ENCODE assay signal across 8 cellular contexts in genomic region chr5:56908942-56909293, GRCh38. TPM values are rescaled to one million over a fixed set of nuclear protein-coding genes. Genes with fewer than 3 reads are reported as not detected.
DNase-seq lines count a peak whose midpoint lies in the region; ATAC-seq, FAIRE-seq and TF ChIP-seq lines count a peak whose summit lies in the region.

No MANE protein-coding gene starts in this region.

- H3K27me3 Mint-ChIP-seq in activated CD8-positive, alpha-beta T cell treated with anti-CD3 and anti-CD28 coated beads, Interleukin-2, amount 10 ng/mL, durations not matched to agents 7 days and 5 days (ENCODE audit: low read depth) = peaks cover 18% of the 10 kb centered on the region

- TF ChIP-seq CTCF in BE2C (IDR thresholded peaks at IDR 0.05; ENCODE audit: low read depth, low read length) (no peak), hepatocyte (IDR thresholded peaks at IDR 0.05; ENCODE audit: poor library complexity) (no peak), D721Med (IDR thresholded peaks at IDR 0.05; ENCODE audit: insufficient read depth, missing control alignments) (no peak)

- H3K36me3 ChIP-seq in BE2C = no peaks in the 10 kb centered on the region
- H3K36me3 ChIP-seq in hepatocyte (replicated peaks; ENCODE audit: insufficient read depth, low read depth) = no peaks in the 10 kb centered on the region
- H3K36me3 ChIP-seq in skeletal muscle tissue (ENCODE audit: control insufficient read depth in 3 of 3, insufficient read depth in 3 of 3, low read length in 3 of 3) = no peaks in the 10 kb centered on the region

- peaks cover 14% of the 10 kb centered on the region for H3K79me2 ChIP-seq in hepatocyte

- peak overlapping the region; percentile 75 for H3K4me2 ChIP-seq in hepatocyte

- peak overlapping the region; percentile 86 for H3K27ac Mint-ChIP-seq in activated CD8-positive, alpha-beta T cell treated with anti-CD3 and anti-CD28 coated beads, Interleukin-2, amount 10 ng/mL, durations not matched to agents 7 days and 5 days

- no peaks in the 10 kb centered on the region for H3K27me3 ChIP-seq in BE2C
- no peaks in the 10 kb centered on the region for H3K27me3 ChIP-seq in hepatocyte
- no peaks in the 10 kb centered on the region for H3K27me3 ChIP-seq in skeletal muscle tissue (ENCODE audit: control insufficient read depth in 3 of 3, insufficient read depth in 3 of 3, low read length in 3 of 3)

- WGBS in hepatocyte (ENCODE audit: low lambda C conversion rate, missing lambda C conversion rate) = 3% methylated on average over 19 of the region's 19 CpGs

- H3K27ac ChIP-seq in hepatocyte (peak overlapping the region; percentile 98), skeletal muscle tissue (ENCODE audit: low read depth, low read length) (peak overlapping the region; percentile 90)

- DNase-seq in BE2C (peak; percentile 66), hepatocyte (ENCODE audit: low spot score) (no peak), D721Med (ENCODE audit: insufficient read length, low spot score) (no peak)
- DNase-seq in activated CD8-positive, alpha-beta T cell treated with anti-CD3 and anti-CD28 coated beads, Interleukin-2, amount 10 ng/mL, durations not matched to agents 7 days and 5 days = no peak

- ATAC-seq in GM19023 (IDR thresholded peaks at IDR 0.05; ENCODE audit: unreplicated experiment) (peak; percentile 36), HG03432 (IDR thresholded peaks at IDR 0.05; ENCODE audit: unreplicated experiment) (peak; percentile 49), GM18907 (IDR thresholded peaks at IDR 0.05; ENCODE audit: unreplicated experiment) (no peak)
- ATAC-seq in activated CD8-positive, alpha-beta T cell treated with anti-CD3 and anti-CD28 coated beads, Interleukin-2, amount 10 ng/mL, durations not matched to agents 7 days and 5 days = no peak

- peak overlapping the region; percentile 83 to 89 (median 86) for H3K9ac ChIP-seq in skeletal muscle tissue (ENCODE audit: low read depth in 1 of 3, low read length in 3 of 3)

- no peaks in the 10 kb centered on the region for H4K20me1 ChIP-seq in hepatocyte (ENCODE audit: insufficient read depth, poor library complexity, severe bottlenecking)

- H3K36me3 Mint-ChIP-seq in activated CD8-positive, alpha-beta T cell treated with anti-CD3 and anti-CD28 coated beads, Interleukin-2, amount 10 ng/mL, durations not matched to agents 7 days and 5 days (ENCODE audit: low read depth) = peaks cover 5% of the 10 kb centered on the region

- CTCF ChIA-PET in activated CD8-positive, alpha-beta T cell treated with anti-CD3 and anti-CD28 coated beads, Interleukin-2, amount 10 ng/mL, durations not matched to agents 7 days and 5 days (lab: Charles Lee) = interaction anchor here (1.0 to 2.5 kb wide), 2 partner anchors 9 to 10 kb away, joined by 5 to 10 read pairs; no protein-coding TSS in a partner anchor

- H3K9me2 ChIP-seq in hepatocyte (replicated peaks; ENCODE audit: insufficient read depth) = no peaks in the 10 kb centered on the region

- no peak for FAIRE-seq in D721Med (lab: Jason Lieb, UNC)

- H3K9me3 Mint-ChIP-seq in activated CD8-positive, alpha-beta T cell treated with anti-CD3 and anti-CD28 coated beads, Interleukin-2, amount 10 ng/mL, durations not matched to agents 7 days and 5 days (ENCODE audit: insufficient read depth) = no peaks in the 10 kb centered on the region

- H3K9me3 ChIP-seq in BE2C (no peaks in the 10 kb centered on the region), hepatocyte (ENCODE audit: low read depth) (no peaks in the 10 kb centered on the region), skeletal muscle tissue (ENCODE audit: control insufficient read depth in 3 of 3, low read length in 3 of 3) (no peaks in the 10 kb centered on the region)

- H2AFZ ChIP-seq in hepatocyte = peak overlapping the region; percentile 75

- peaks cover 24% of the 10 kb centered on the region for H3K4me1 Mint-ChIP-seq in activated CD8-positive, alpha-beta T cell treated with anti-CD3 and anti-CD28 coated beads, Interleukin-2, amount 10 ng/mL, durations not matched to agents 7 days and 5 days (ENCODE audit: low read depth)

- peak overlapping the region; percentile 81 for H3K4me3 Mint-ChIP-seq in activated CD8-positive, alpha-beta T cell treated with anti-CD3 and anti-CD28 coated beads, Interleukin-2, amount 10 ng/mL, durations not matched to agents 7 days and 5 days

- no peaks in the 10 kb centered on the region; the same call in 1 of the 2 replicates for H3K4me1 ChIP-seq in BE2C
- H3K4me1 ChIP-seq in hepatocyte (ENCODE audit: insufficient read depth) = peaks cover 8% of the 10 kb centered on the region
- peaks cover 7 to 11% (median 8%) of the 10 kb centered on the region in 3 donors for H3K4me1 ChIP-seq in skeletal muscle tissue (ENCODE audit: control insufficient read depth in 3 of 3, insufficient read depth in 3 of 3, low read length in 3 of 3)

- H3K4me3 ChIP-seq in BE2C (ENCODE audit: low read depth, low read length) = peak overlapping the region; percentile 71
- peak overlapping the region; percentile 23 for H3K4me3 ChIP-seq in hepatocyte
- H3K4me3 ChIP-seq in skeletal muscle tissue (ENCODE audit: low read length in 3 of 3) = peak overlapping the region; percentile 78 to 88 (median 84)

- POLR2A ChIA-PET in activated CD8-positive, alpha-beta T cell treated with anti-CD3 and anti-CD28 coated beads, Interleukin-2, amount 10 ng/mL, durations not matched to agents 7 days and 5 days (lab: Charles Lee) = interaction anchor here (0.7 kb wide), 1 partner anchor 280 kb away, joined by 3 read pairs; no protein-coding TSS in a partner anchor

RNA-seq across cellular contexts. Expression of gene SETD9, which starts 0.5 kb away (rescaled TPM):
- polyA plus RNA-seq in BE2C (2012; ENCODE audit: insufficient read depth, insufficient read length, low read depth) = 16.3 TPM
- 1 to 10 TPM; 4.7 to 5.6 TPM for total RNA-seq in activated CD8-positive, alpha-beta T cell treated with anti-CD3 and anti-CD28 coated beads, Interleukin-2, amount 10 ng/mL, durations not matched to agents 7 days and 5 days
- total RNA-seq in hepatocyte (21.8 and 24.7 TPM in 2 replicates), skeletal muscle tissue (5.7 TPM)
- polyA plus RNA-seq in hepatocyte = 17.1 and 22.6 TPM in 2 replicates

RNA-seq across cellular contexts. Expression of gene MIER3, which starts 43.0 kb away (rescaled TPM):
- polyA plus RNA-seq in BE2C (2012; ENCODE audit: insufficient read depth, insufficient read length, low read depth) = 13.7 TPM
- 10 to 100 TPM; 22.5 to 24.1 TPM for total RNA-seq in activated CD8-positive, alpha-beta T cell treated with anti-CD3 and anti-CD28 coated beads, Interleukin-2, amount 10 ng/mL, durations not matched to agents 7 days and 5 days
- total RNA-seq in hepatocyte (33.3 and 41.9 TPM in 2 replicates), skeletal muscle tissue (18.8 TPM)
- 7.1 and 8.5 TPM in 2 replicates for polyA plus RNA-seq in hepatocyte

Comparison
In these comparisons a context has a peak if more than half of its experiments do, and no peak if none do; other contexts are left out.
1. H3K4me3 ChIP-seq: peak in every context shown above with its lines; median percentile 84 in skeletal muscle tissue; 71 in BE2C; 23 in hepatocyte.
2. ATAC-seq: peak in GM19023 (single experiment) and HG03432 (single experiment); none in activated CD8-positive, alpha-beta T cell treated with anti-CD3 and anti-CD28 coated beads, Interleukin-2, amount 10 ng/mL, durations not matched to agents 7 days and 5 days (single experiment) and GM18907 (single experiment).